Comparison of ENCODE assay signal across 8 cellular contexts in genomic region chr2:26982102-26982742, GRCh38. TPM values are rescaled to one million over a fixed set of nuclear protein-coding genes. Genes with fewer than 3 reads are reported as not detected.
A peak's percentile ranks its signal among the peaks of the same experiment; 100 is the strongest.
DNase-seq lines count a peak whose midpoint lies in the region; ATAC-seq and TF ChIP-seq lines count a peak whose summit lies in the region.

No MANE protein-coding gene starts in this region.

- H3K27me3 Mint-ChIP-seq in chondrocyte (ENCODE audit: low read depth), result no peaks in the 10 kb centered on the region

- peaks cover 2% of the 10 kb centered on the region for H3K36me3 Mint-ChIP-seq in chondrocyte (ENCODE audit: low read depth)

- H3K4me3 Mint-ChIP-seq in chondrocyte (ENCODE audit: unreplicated experiment), result no peak overlapping the region

- TF ChIP-seq CTCF in chondrocyte (IDR thresholded peaks at IDR 0.05), result peak; percentile 42

- no peak overlapping the region for H3K27ac Mint-ChIP-seq in chondrocyte (ENCODE audit: unreplicated experiment)

- peaks cover 6% of the 10 kb centered on the region for H3K4me1 Mint-ChIP-seq in chondrocyte (ENCODE audit: low read depth)

- DNase-seq in DMS153 (lab: John Stamatoyannopoulos, UW) (peak; percentile 89), NCI-H774 (lab: John Stamatoyannopoulos, UW) (peak; percentile 88), chondrocyte (ENCODE audit: low spot score) (no peak), medulla oblongata (ENCODE audit: extremely low spot score) (peak; percentile 72)
- DNase-seq in stimulated activated CD8-positive, alpha-beta memory T cell treated with anti-CD3 and anti-CD28 coated beads, Interleukin-4, amount 100 ng/mL, for 48 hours, result no peak

- no peaks in the 10 kb centered on the region for H3K9me3 Mint-ChIP-seq in chondrocyte (ENCODE audit: low read depth)

- ATAC-seq in HG02610 (IDR thresholded peaks at IDR 0.05; ENCODE audit: unreplicated experiment) (peak; percentile 54), GM21737 (IDR thresholded peaks at IDR 0.05; ENCODE audit: unreplicated experiment) (no peak), HG03108 (IDR thresholded peaks at IDR 0.05; ENCODE audit: unreplicated experiment) (no peak)

RNA-seq across cellular contexts. Expression of gene MAPRE3, which starts 11.8 kb away (rescaled TPM):
- total RNA-seq in chondrocyte, result 12.0 to 16.9 TPM (median 12.3 TPM) in 3 replicates

RNA-seq across cellular contexts. Expression of gene TMEM214, which starts 50.5 kb away (rescaled TPM):
- 107 to 166 TPM (median 110 TPM) in 3 replicates for total RNA-seq in chondrocyte

Comparison
In these comparisons a context has a peak if more than half of its experiments do, and no peak if none do; other contexts are left out.
1. DNase-seq: peak in DMS153 (single experiment), NCI-H774 (single experiment) and medulla oblongata (single experiment); none in chondrocyte (single experiment) and stimulated activated CD8-positive, alpha-beta memory T cell treated with anti-CD3 and anti-CD28 coated beads, Interleukin-4, amount 100 ng/mL, for 48 hours (single experiment).